Comparison of ENCODE assay signal across 21 cellular contexts in the genomic region with DNA sequence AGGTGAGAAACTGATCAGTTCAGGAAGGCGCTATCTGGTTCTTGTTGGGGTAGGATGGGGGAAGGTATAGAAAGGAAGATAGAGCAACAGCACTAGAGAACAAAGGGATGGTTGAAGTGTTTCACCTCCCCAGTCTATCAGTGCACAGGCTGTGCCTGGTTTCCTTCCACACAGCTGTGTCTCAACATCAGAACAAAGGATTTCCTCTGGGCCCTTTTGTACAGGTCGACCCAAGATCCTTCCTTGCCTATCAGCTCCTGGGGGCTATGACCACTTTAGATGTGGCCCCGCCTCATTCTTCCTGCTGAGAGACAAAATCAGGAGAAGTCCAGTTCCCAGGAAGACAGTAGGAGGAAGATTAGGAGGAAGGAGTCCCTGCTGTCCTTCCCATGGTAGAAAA.
A peak's percentile ranks its signal among the peaks of the same experiment; 100 is the strongest.
DNase-seq lines count a peak whose midpoint lies in the region; ATAC-seq, FAIRE-seq and TF ChIP-seq lines count a peak whose summit lies in the region.
"Had no signal": no experiment of that assay in that cellular context is flagged by ENCODE, and none has a peak within 500 bp of the region (broad histone marks: within the 10 kb centered on the region; RNA-seq: fewer than 3 reads in every experiment).

No MANE protein-coding gene starts in this region.

- no peaks in the 10 kb centered on the region for H3K9me3 Mint-ChIP-seq in MCF 10A (ENCODE audit: unreplicated experiment)
- no peaks in the 10 kb centered on the region for H3K9me3 Mint-ChIP-seq in stimulated activated memory B cell treated with anti-CD40 and anti-IgM and Interleukin-4, amounts not matched to agents 10 μg/mL and 1 μg/mL and 100 μg/mL, for 72 hours
- H3K9me3 Mint-ChIP-seq in chondrocyte (ENCODE audit: low read depth): no peaks in the 10 kb centered on the region
- H3K9me3 Mint-ChIP-seq: CD4-positive, alpha-beta T cell; IgD-negative memory B cell had no signal

- no peak overlapping the region for H3K4me3 Mint-ChIP-seq in MCF 10A (ENCODE audit: unreplicated experiment)
- no peak overlapping the region for H3K4me3 Mint-ChIP-seq in stimulated activated memory B cell treated with anti-CD40 and anti-IgM and Interleukin-4, amounts not matched to agents 10 μg/mL and 1 μg/mL and 100 μg/mL, for 72 hours
- no peak overlapping the region for H3K4me3 Mint-ChIP-seq in chondrocyte (ENCODE audit: unreplicated experiment)
- H3K4me3 Mint-ChIP-seq: CD4-positive, alpha-beta T cell; IgD-negative memory B cell had no signal

- H3K4me2 ChIP-seq in endothelial cell of umbilical vein (ENCODE audit: insufficient read depth, low read length): peak overlapping the region; percentile 13

- H4K20me1 ChIP-seq in endothelial cell of umbilical vein (replicated peaks; ENCODE audit: control insufficient read depth, extremely low read depth, insufficient read depth, low read length): no peaks in the 10 kb centered on the region

- H3K27me3 ChIP-seq in breast epithelium (no peaks in the 10 kb centered on the region), endothelial cell of umbilical vein (ENCODE audit: control insufficient read depth in 2 of 2, insufficient read depth in 2 of 2, low read length in 2 of 2) (no peaks in the 10 kb centered on the region)

- H3K9ac ChIP-seq in endothelial cell of umbilical vein (replicated peaks; ENCODE audit: extremely low read depth, insufficient read depth, low read length): no peak overlapping the region
- H3K9ac ChIP-seq: GM23248 had no signal

- no peak for TF ChIP-seq POLR2A in breast epithelium (IDR thresholded peaks at IDR 0.05)
- TF ChIP-seq POLR2A in endothelial cell of umbilical vein (IDR thresholded peaks at IDR 0.05; ENCODE audit: low read depth, low read length): no peak

- H3K36me3 Mint-ChIP-seq in MCF 10A (ENCODE audit: insufficient read depth, unreplicated experiment) (peaks cover 7% of the 10 kb centered on the region), chondrocyte (ENCODE audit: low read depth) (no peaks in the 10 kb centered on the region)
- H3K36me3 Mint-ChIP-seq in stimulated activated memory B cell treated with anti-CD40 and anti-IgM and Interleukin-4, amounts not matched to agents 10 μg/mL and 1 μg/mL and 100 μg/mL, for 72 hours: no peaks in the 10 kb centered on the region
- H3K36me3 Mint-ChIP-seq: IgD-negative memory B cell had no signal

- dilution Hi-C loops in endothelial cell of umbilical vein (cut with MboI; ENCODE audit: extremely low pct_ligation_motif_present, low sequenced_read_pairs): no loop called here

- no TSS peak for BruUV-seq in MCF 10A (replicated peaks; lab: Mats Ljungman, UMichigan)
- no TSS peak for BruUV-seq in endothelial cell of umbilical vein (replicated peaks; lab: Mats Ljungman, UMichigan)

- H3K79me2 ChIP-seq in endothelial cell of umbilical vein (ENCODE audit: control insufficient read depth, insufficient read depth, low read length): no peaks in the 10 kb centered on the region

- H3K9me3 ChIP-seq in breast epithelium (no peaks in the 10 kb centered on the region), endothelial cell of umbilical vein (replicated peaks; ENCODE audit: control insufficient read depth, insufficient read depth, low read length) (no peaks in the 10 kb centered on the region)
- H3K9me3 ChIP-seq: Caco-2, HAP-1 had no signal

- peak; percentile 14 for ATAC-seq in stimulated activated memory B cell treated with anti-CD40 and anti-IgM and Interleukin-4, amounts not matched to agents 10 μg/mL and 1 μg/mL and 100 μg/mL, for 72 hours
- no peak for ATAC-seq in GM18498 (IDR thresholded peaks at IDR 0.05; ENCODE audit: unreplicated experiment)
- ATAC-seq: GM12878 had no signal

- H3K4me1 Mint-ChIP-seq in MCF 10A (ENCODE audit: insufficient read depth, unreplicated experiment) (peaks cover 36% of the 10 kb centered on the region), chondrocyte (ENCODE audit: low read depth) (peaks cover 21% of the 10 kb centered on the region)
- no peaks in the 10 kb centered on the region for H3K4me1 Mint-ChIP-seq in stimulated activated memory B cell treated with anti-CD40 and anti-IgM and Interleukin-4, amounts not matched to agents 10 μg/mL and 1 μg/mL and 100 μg/mL, for 72 hours
- H3K4me1 Mint-ChIP-seq: IgD-negative memory B cell had no signal

- H3K27me3 Mint-ChIP-seq in MCF 10A (ENCODE audit: insufficient read depth, unreplicated experiment): no peaks in the 10 kb centered on the region
- H3K27me3 Mint-ChIP-seq in stimulated activated memory B cell treated with anti-CD40 and anti-IgM and Interleukin-4, amounts not matched to agents 10 μg/mL and 1 μg/mL and 100 μg/mL, for 72 hours: peaks cover 10% of the 10 kb centered on the region
- no peaks in the 10 kb centered on the region for H3K27me3 Mint-ChIP-seq in chondrocyte (ENCODE audit: low read depth)
- H3K27me3 Mint-ChIP-seq: CD4-positive, alpha-beta T cell; IgD-negative memory B cell had no signal

- H3K4me3 ChIP-seq in breast epithelium: no peak overlapping the region
- no peak overlapping the region for H3K4me3 ChIP-seq in endothelial cell of umbilical vein (replicated peaks in 1 of 3; ENCODE audit: insufficient read depth in 1 of 3, low read depth in 1 of 3, low read length in 3 of 3)
- H3K4me3 ChIP-seq: GM12878, GM23248, HAP-1 had no signal

- POLR2A ChIA-PET in MCF 10A (lab: Yijun Ruan, JAX) (interaction anchor here (1.1 to 4.8 kb wide), 2 partner anchors 65 to 229 kb away, joined by 3 to 48 read pairs; partner anchors contain the start of gene NAMPT), endothelial cell of umbilical vein (lab: Charles Lee) (no interaction called here)

- FAIRE-seq in endothelial cell of umbilical vein (lab: Jason Lieb, UNC): peak; percentile 85
- FAIRE-seq: GM12878 had no signal

- no peaks in the 10 kb centered on the region for H3K9me1 ChIP-seq in endothelial cell of umbilical vein (replicated peaks; ENCODE audit: control insufficient read depth, extremely low read depth, insufficient read depth, low read length)

- peak overlapping the region; percentile 63 for H2AFZ ChIP-seq in endothelial cell of umbilical vein (ENCODE audit: low read depth, low read length)
- H2AFZ ChIP-seq: GM23248 had no signal

- CTCF ChIA-PET in MCF 10A (lab: Yijun Ruan, JAX): interaction anchor here (1.7 to 2.4 kb wide), 2 partner anchors 43 to 243 kb away, joined by 4 to 10 read pairs; no protein-coding TSS in a partner anchor
- CTCF ChIA-PET in endothelial cell of umbilical vein (lab: Charles Lee): interaction anchor here (1.0 to 1.9 kb wide), 5 partner anchors 12 to 42 kb away, joined by 3 to 7 read pairs (median 4); no protein-coding TSS in a partner anchor

- H3K27ac Mint-ChIP-seq in MCF 10A (ENCODE audit: low read depth, unreplicated experiment) (peak overlapping the region; percentile 82), chondrocyte (ENCODE audit: unreplicated experiment) (no peak overlapping the region)
- no peak overlapping the region for H3K27ac Mint-ChIP-seq in stimulated activated memory B cell treated with anti-CD40 and anti-IgM and Interleukin-4, amounts not matched to agents 10 μg/mL and 1 μg/mL and 100 μg/mL, for 72 hours
- H3K27ac Mint-ChIP-seq: CD4-positive, alpha-beta T cell; IgD-negative memory B cell had no signal

- peak overlapping the region in 1 of 2 donors; percentile 91 for H3K27ac ChIP-seq in breast epithelium
- peak overlapping the region; percentile 58 for H3K27ac ChIP-seq in endothelial cell of umbilical vein (ENCODE audit: insufficient read depth, low read depth, low read length)
- H3K27ac ChIP-seq: GM23248, HL-60 had no signal

- H3K4me1 ChIP-seq in breast epithelium: no peaks in the 10 kb centered on the region
- peaks cover 46% of the 10 kb centered on the region for H3K4me1 ChIP-seq in endothelial cell of umbilical vein (ENCODE audit: control insufficient read depth, extremely low read depth, insufficient read depth, low read length)
- H3K4me1 ChIP-seq: HAP-1 had no signal

- TF ChIP-seq CTCF in MCF 10A (IDR thresholded peaks at IDR 0.05; ENCODE audit: unreplicated experiment) (no peak), breast epithelium (IDR thresholded peaks at IDR 0.05) (no peak), endothelial cell of umbilical vein (IDR thresholded peaks at IDR 0.05; ENCODE audit: extremely low read depth in 1 of 2, insufficient read depth in 1 of 2, low read depth in 1 of 2, low read length in 2 of 2) (no peak), chondrocyte (IDR thresholded peaks at IDR 0.05) (no peak)

- no peak for DNase-seq in MCF 10A (ENCODE audit: unreplicated experiment)
- no peak for DNase-seq in breast epithelium (ENCODE audit: low spot score in 2 of 2)
- peak; percentile 23 for DNase-seq in ELF-1 (ENCODE audit: low read depth, low spot score)
- peak; percentile 49 for DNase-seq in endothelial cell of umbilical vein (ENCODE audit: low read depth, low spot score)
- no peak for DNase-seq in chondrocyte (ENCODE audit: low spot score)
- DNase-seq: Caco-2; CD4-positive, alpha-beta T cell; Kasumi-1; NCI-H1092 treated with DMSO at 0.1 percent for 48 hours; NCI-H146; NCI-H2081 treated with DMSO at 0.1 percent for 48 hours; NCI-H510A treated with DMSO at 0.1 percent for 48 hours; NCI-H774; SHP77 treated with DMSO at 0.1 percent for 48 hours had no signal

- intact Hi-C loops in MCF 10A (cut with micrococcal nuclease) (no loop called here), breast epithelium (cut with DNase I; ENCODE audit: low total_unique reads) (no loop called here), endothelial cell of umbilical vein (cut with micrococcal nuclease) (no loop called here)

- no peaks in the 10 kb centered on the region for H3K36me3 ChIP-seq in breast epithelium
- H3K36me3 ChIP-seq in endothelial cell of umbilical vein (ENCODE audit: control insufficient read depth in 2 of 2, extremely low read depth in 1 of 2, insufficient read depth in 2 of 2, low read length in 2 of 2): no peaks in the 10 kb centered on the region
- H3K36me3 ChIP-seq: HAP-1 had no signal

TF ChIP-seq in endothelial cell of umbilical vein, 7 proteins besides CTCF, POLR2A, EP300 and RAD21:
- TF ChIP-seq FOS (IDR thresholded peaks at IDR 0.05; ENCODE audit: borderline replicate concordance, insufficient read depth, low read length) (no peak), GATA2 (IDR thresholded peaks at IDR 0.05; ENCODE audit: insufficient read depth, insufficient read length, low read depth, low read length) (peak; percentile 87), POLR2AphosphoS5 (IDR thresholded peaks at IDR 0.05; ENCODE audit: insufficient read depth, low read depth, low read length) (peak; percentile 29), MYC (IDR thresholded peaks at IDR 0.05; ENCODE audit: low read depth, low read length) (no peak)

Comparison
In these comparisons a context has a peak if more than half of its experiments do, and no peak if none do; other contexts are left out.
1. DNase-seq: peak in ELF-1 (single experiment) and endothelial cell of umbilical vein (single experiment); none in MCF 10A (single experiment), breast epithelium (0 of 2) and chondrocyte (single experiment).